Comparison of ENCODE assay signal across 36 cellular contexts in the genomic region with DNA sequence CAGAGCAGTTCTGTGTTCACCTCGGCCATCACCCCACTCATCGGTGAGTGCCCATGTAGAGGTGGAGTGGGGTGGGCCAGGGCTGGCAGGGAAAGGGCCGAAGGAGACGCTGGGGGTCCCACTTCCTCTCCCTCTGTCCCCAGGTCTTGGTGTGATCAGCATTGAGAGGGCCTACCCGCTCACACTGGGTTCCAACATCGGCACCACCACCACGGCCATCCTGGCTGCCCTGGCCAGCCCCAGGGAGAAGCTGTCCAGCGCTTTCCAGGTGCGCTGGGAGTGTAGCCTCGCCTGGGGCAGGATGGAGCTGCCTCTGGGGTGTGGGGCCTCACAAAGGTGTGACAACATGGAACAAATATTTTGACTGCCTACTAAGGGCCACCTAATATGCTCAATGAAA. TPM values are rescaled to one million over a fixed set of nuclear protein-coding genes. Genes with fewer than 3 reads are reported as not detected.
"Had no signal": no experiment of that assay in that cellular context is flagged by ENCODE, and none has a peak within 500 bp of the region (broad histone marks: within the 10 kb centered on the region; RNA-seq: fewer than 3 reads in every experiment).

No MANE protein-coding gene starts in this region.

- H3K27ac ChIP-seq: adrenal gland, body of pancreas, brain microvascular endothelial cell, breast epithelium, VCaP had no signal

- H3K4me1 ChIP-seq: adrenal gland had no signal

- H3K4me3 ChIP-seq: adrenal gland, body of pancreas, breast epithelium had no signal

- DNase-seq: activated B cell treated with CpG ODN at 0.5 μM for 24 hours; activated CD4-positive, alpha-beta memory T cell treated with anti-CD3 and anti-CD28 coated beads for 36 hours; activated CD4-positive, alpha-beta T cell treated with anti-CD3 and anti-CD28 coated beads for 4 hours; activated CD4-positive, alpha-beta T cell treated with anti-CD3 and anti-CD28 coated beads, Interleukin-2, amount 10 ng/mL, durations not matched to agents 24 days and 14 days; activated CD4-positive, alpha-beta T cell treated with anti-CD3 and anti-CD28 coated beads, Interleukin-2, amount 50 U/mL, for 1 hour; activated CD4-positive, alpha-beta T cell treated with anti-CD3 and anti-CD28 coated beads, Interleukin-2, amount 50 U/mL, for 4 hours; activated CD4-positive, CD25-positive, alpha-beta regulatory T cell treated with anti-CD3 and anti-CD28 coated beads, Interleukin-2, amount 50 U/mL, for 72 hours; activated CD8-positive, alpha-beta memory T cell treated with anti-CD3 and anti-CD28 coated beads, Interleukin-2, amount 50 U/mL, for 4 hours; activated CD8-positive, alpha-beta T cell treated with anti-CD3 and anti-CD28 coated beads for 36 hours; activated effector memory CD4-positive, alpha-beta T cell treated with anti-CD3 and anti-CD28 coated beads, Interleukin-2, amount 50 U/mL, for 16 hours; activated gamma-delta T cell treated with Interleukin-2 at 50 U/mL for 16 hours; activated naive CD4-positive, alpha-beta T cell; activated naive CD4-positive, alpha-beta T cell treated with anti-CD3 and anti-CD28 coated beads for 36 hours; activated naive CD4-positive, alpha-beta T cell treated with anti-CD3 and anti-CD28 coated beads, Interleukin-2, amount 50 U/mL, for 16 hours; activated naive CD8-positive, alpha-beta T cell treated with anti-CD3 and anti-CD28 coated beads for 36 hours; activated T-cell treated with anti-CD3 and anti-CD28 coated beads for 4 hours; activated T-cell treated with anti-CD3 and anti-CD28 coated beads, Interleukin-2, amount 50 U/mL, for 1 hour; activated T-cell treated with anti-CD3 and anti-CD28 coated beads, Interleukin-2, amount 50 U/mL, for 4 hours; activated T-cell treated with anti-CD3 and anti-CD28 coated beads, Interleukin-2, amount 50 U/mL, for 72 hours; adrenal gland; amniotic stem cell; aorta; body of pancreas; brain microvascular endothelial cell; central memory CD4-positive, alpha-beta T cell; T-helper 1 cell; T-helper 2 cell; T-helper 9 cell had no signal

- H3K9me3 ChIP-seq: adrenal gland, body of pancreas, breast epithelium had no signal

- H3K36me3 ChIP-seq: adrenal gland, brain microvascular endothelial cell, breast epithelium had no signal

- ATAC-seq: activated CD8-positive, alpha-beta T cell treated with anti-CD3 and anti-CD28 coated beads for 36 hours; activated naive CD4-positive, alpha-beta T cell treated with anti-CD3 and anti-CD28 coated beads, Interleukin-2, amount 50 U/mL, for 72 hours; activated T-cell treated with anti-CD3 and anti-CD28 coated beads, Interleukin-2, amount 50 U/mL, for 4 hours; activated T-cell treated with anti-CD3 and anti-CD28 coated beads, Interleukin-2, amount 50 U/mL, for 72 hours; activated T-helper 17 cell treated with anti-CD3 and anti-CD28 coated beads, Interleukin-2, amount 50 U/mL, for 72 hours; body of pancreas had no signal

RNA-seq across cellular contexts. Expression of a gene that starts 3.7 kb away (rescaled TPM):
- total RNA-seq: activated B cell treated with CpG ODN at 0.5 μM for 24 hours; activated CD4-positive, alpha-beta memory T cell treated with anti-CD3 and anti-CD28 coated beads for 36 hours; activated CD4-positive, alpha-beta T cell treated with anti-CD3 and anti-CD28 coated beads, Interleukin-2, amount 10 ng/mL, durations not matched to agents 24 days and 14 days; activated CD8-positive, alpha-beta memory T cell treated with anti-CD3 and anti-CD28 coated beads for 36 hours; activated CD8-positive, alpha-beta T cell treated with anti-CD3 and anti-CD28 coated beads for 36 hours; activated naive CD4-positive, alpha-beta T cell treated with anti-CD3 and anti-CD28 coated beads for 36 hours; activated naive CD4-positive, alpha-beta T cell treated with anti-CD3 and anti-CD28 coated beads, Interleukin-2, amount 50 U/mL, for 72 hours; activated naive CD8-positive, alpha-beta T cell treated with anti-CD3 and anti-CD28 coated beads for 36 hours; activated T-cell treated with anti-CD3 and anti-CD28 coated beads, Interleukin-2, amount 50 U/mL, for 4 hours; activated T-cell treated with anti-CD3 and anti-CD28 coated beads, Interleukin-2, amount 50 U/mL, for 72 hours; activated T-helper 1 cell treated with anti-CD3 and anti-CD28 coated beads, Interleukin-12 subunit alpha, Interleukin-12 subunit beta, Interleukin-2, Interleukin-4 antibody, amounts not matched to agents 30 ng/mL and 10 ng/mL and 1 ng/mL, durations not matched to agents 14 hours and 24 hours and 36 hours; activated T-helper 17 cell treated with anti-CD3 and anti-CD28 coated beads, Interleukin-2, amount 50 U/mL, for 72 hours; adrenal gland; aorta; astrocyte; body of pancreas; breast epithelium; cardiac septum had no signal
- polyA plus RNA-seq: adrenal gland, aorta had no signal

RNA-seq across cellular contexts. Expression of a gene that starts 12.6 kb away (rescaled TPM):
- total RNA-seq: cardiac septum had no signal

RNA-seq across cellular contexts. Expression of a gene that starts 12.6 kb away (rescaled TPM):
- total RNA-seq: activated B cell treated with CpG ODN at 0.5 μM for 24 hours; activated CD4-positive, alpha-beta T cell treated with anti-CD3 and anti-CD28 coated beads, Interleukin-2, amount 10 ng/mL, durations not matched to agents 24 days and 14 days; activated CD8-positive, alpha-beta memory T cell treated with anti-CD3 and anti-CD28 coated beads for 36 hours; activated naive CD4-positive, alpha-beta T cell treated with anti-CD3 and anti-CD28 coated beads for 36 hours; activated naive CD8-positive, alpha-beta T cell treated with anti-CD3 and anti-CD28 coated beads for 36 hours; activated T-cell treated with anti-CD3 and anti-CD28 coated beads, Interleukin-2, amount 50 U/mL, for 4 hours; adrenal gland; aorta; astrocyte; body of pancreas; breast epithelium; cardiac septum had no signal
- polyA plus RNA-seq: adrenal gland, aorta had no signal
